23 cellular contexts compared by ENCODE assay signal in genomic region chr2:104577143-104577542, GRCh38.
DNase-seq lines count a peak whose midpoint lies in the region; ATAC-seq and TF ChIP-seq lines count a peak whose summit lies in the region.
"Had no signal": no experiment of that assay in that cellular context is flagged by ENCODE, and none has a peak within 500 bp of the region (broad histone marks: within the 10 kb centered on the region; RNA-seq: fewer than 3 reads in every experiment).

No MANE protein-coding gene starts in this region.

- H3K27ac ChIP-seq in gastroesophageal sphincter, result no peak overlapping the region
- H3K27ac ChIP-seq: A549, coronary artery, neural progenitor cell, SJCRH30 had no signal

- no peaks in the 10 kb centered on the region for H3K9me3 ChIP-seq in gastroesophageal sphincter
- H3K9me3 ChIP-seq: A549, SJCRH30 had no signal

- TF ChIP-seq CTCF in gastroesophageal sphincter (IDR thresholded peaks at IDR 0.05), result no peak

- DNase-seq in effector CD4-positive, alpha-beta T cell, result no peak
- DNase-seq in inferior parietal cortex (ENCODE audit: extremely low spot score) (no peak), HK-2 (ENCODE audit: unreplicated experiment) (no peak)
- DNase-seq: activated CD4-positive, alpha-beta T cell treated with anti-CD3 and anti-CD28 coated beads for 1 hour; activated naive CD4-positive, alpha-beta T cell treated with anti-CD3 and anti-CD28 coated beads, Interleukin-2, amount 10 ng/mL, durations not matched to agents 7 days and 5 days; activated T-cell treated with anti-CD3 and anti-CD28 coated beads, Interleukin-2, amount 50 U/mL, for 4 hours; amygdala; HCEC 1CT; NCI-H1105; NCI-H2081 treated with DMSO at 0.1 percent for 48 hours; NCI-H446 treated with DMSO at 0.1 percent for 48 hours; stimulated activated CD8-positive, alpha-beta memory T cell treated with anti-CD3 and anti-CD28 coated beads, Interleukin-4, amount 100 ng/mL, for 48 hours; T-helper 1 cell had no signal

- peak; percentile 69 for ATAC-seq in GM18508 (IDR thresholded peaks at IDR 0.05; ENCODE audit: insufficient read depth, unreplicated experiment)
- ATAC-seq in GM19395 (IDR thresholded peaks at IDR 0.05; ENCODE audit: unreplicated experiment), result peak; percentile 86
- peak; percentile 87 for ATAC-seq in HG02852 (IDR thresholded peaks at IDR 0.05; ENCODE audit: unreplicated experiment)
- peak; percentile 78 for ATAC-seq in HG03520 (IDR thresholded peaks at IDR 0.05; ENCODE audit: unreplicated experiment)
- ATAC-seq in gastroesophageal sphincter, result no peak
- ATAC-seq: A549; activated T-cell treated with anti-CD3 and anti-CD28 coated beads, Interleukin-2, amount 50 U/mL, for 4 hours; Panc1 had no signal

- H3K27me3 ChIP-seq in gastroesophageal sphincter, result peaks cover 11% of the 10 kb centered on the region
- H3K27me3 ChIP-seq: neural progenitor cell, SJCRH30 had no signal

- H3K36me3 ChIP-seq in gastroesophageal sphincter, result no peaks in the 10 kb centered on the region
- H3K36me3 ChIP-seq: neural progenitor cell, SJCRH30 had no signal

- no peak overlapping the region for H3K4me3 ChIP-seq in gastroesophageal sphincter
- H3K4me3 ChIP-seq: A549, coronary artery, neural progenitor cell, SJCRH30 had no signal

- no peak for TF ChIP-seq POLR2A in gastroesophageal sphincter (IDR thresholded peaks at IDR 0.05)

- TF ChIP-seq EP300 in gastroesophageal sphincter (IDR thresholded peaks at IDR 0.05), result no peak

- no peaks in the 10 kb centered on the region for H3K4me1 ChIP-seq in gastroesophageal sphincter
- H3K4me1 ChIP-seq: A549, SJCRH30 had no signal

- WGBS in gastroesophageal sphincter (ENCODE audit: low coverage in 1 of 2), 2 donors, result 90 to 100% methylated on average over 2 of the region's 2 CpGs
